ENCODE assay signal across 1 cellular context in the genomic region with DNA sequence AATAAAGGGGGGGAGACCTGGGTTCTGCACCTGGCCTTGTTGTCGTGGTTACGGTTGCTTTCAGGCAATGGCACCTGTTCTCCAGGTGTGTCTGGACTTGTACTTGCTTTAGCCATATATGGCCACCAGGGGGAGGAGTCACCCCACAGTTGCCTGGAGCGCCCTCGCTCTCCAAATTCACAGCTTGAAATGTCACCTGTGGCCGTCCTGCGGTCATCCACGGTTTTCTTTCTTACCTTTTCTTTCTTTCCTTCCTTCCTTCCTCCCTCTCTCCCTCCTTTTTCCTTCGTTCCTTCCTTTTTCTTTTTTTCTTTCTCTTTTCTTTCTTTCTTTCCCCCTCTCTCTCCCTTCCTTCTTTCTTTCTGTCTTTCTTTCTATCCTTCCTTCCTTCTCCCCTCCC.
TF ChIP-seq lines count a peak whose summit lies in the region.

No MANE protein-coding gene starts in this region.

TF ChIP-seq in GM12878, 131 proteins besides CTCF, POLR2A, EP300 and RAD21 (continued from another document):
- TF ChIP-seq, protein P1, sequence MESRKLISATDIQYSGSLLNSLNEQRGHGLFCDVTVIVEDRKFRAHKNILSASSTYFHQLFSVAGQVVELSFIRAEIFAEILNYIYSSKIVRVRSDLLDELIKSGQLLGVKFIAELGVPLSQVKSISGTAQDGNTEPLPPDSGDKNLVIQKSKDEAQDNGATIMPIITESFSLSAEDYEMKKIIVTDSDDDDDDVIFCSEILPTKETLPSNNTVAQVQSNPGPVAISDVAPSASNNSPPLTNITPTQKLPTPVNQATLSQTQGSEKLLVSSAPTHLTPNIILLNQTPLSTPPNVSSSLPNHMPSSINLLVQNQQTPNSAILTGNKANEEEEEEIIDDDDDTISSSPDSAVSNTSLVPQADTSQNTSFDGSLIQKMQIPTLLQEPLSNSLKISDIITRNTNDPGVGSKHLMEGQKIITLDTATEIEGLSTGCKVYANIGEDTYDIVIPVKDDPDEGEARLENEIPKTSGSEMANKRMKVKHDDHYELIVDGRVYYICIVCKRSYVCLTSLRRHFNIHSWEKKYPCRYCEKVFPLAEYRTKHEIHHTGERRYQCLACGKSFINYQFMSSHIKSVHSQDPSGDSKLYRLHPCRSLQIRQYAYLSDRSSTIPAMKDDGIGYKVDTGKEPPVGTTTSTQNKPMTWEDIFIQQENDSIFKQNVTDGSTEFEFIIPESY (IDR thresholded peaks at IDR 0.05) = no peak
- TF ChIP-seq, protein P2, sequence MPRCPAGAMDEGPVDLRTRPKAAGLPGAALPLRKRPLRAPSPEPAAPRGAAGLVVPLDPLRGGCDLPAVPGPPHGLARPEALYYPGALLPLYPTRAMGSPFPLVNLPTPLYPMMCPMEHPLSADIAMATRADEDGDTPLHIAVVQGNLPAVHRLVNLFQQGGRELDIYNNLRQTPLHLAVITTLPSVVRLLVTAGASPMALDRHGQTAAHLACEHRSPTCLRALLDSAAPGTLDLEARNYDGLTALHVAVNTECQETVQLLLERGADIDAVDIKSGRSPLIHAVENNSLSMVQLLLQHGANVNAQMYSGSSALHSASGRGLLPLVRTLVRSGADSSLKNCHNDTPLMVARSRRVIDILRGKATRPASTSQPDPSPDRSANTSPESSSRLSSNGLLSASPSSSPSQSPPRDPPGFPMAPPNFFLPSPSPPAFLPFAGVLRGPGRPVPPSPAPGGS (IDR thresholded peaks at IDR 0.05; ENCODE audit: borderline replicate concordance, insufficient read depth, low read depth, low read length, poor library complexity, severe bottlenecking) = no peak
- peak; percentile 76 for TF ChIP-seq SMC3 (IDR thresholded peaks at IDR 0.05; ENCODE audit: borderline replicate concordance, low read length)
TF ChIP-seq in GM12878: peak in this region for 6.
